Comparison of ENCODE assay signal across 10 cellular contexts in genomic region chr19:15293751-15294505, GRCh38. TPM values are rescaled to one million over a fixed set of nuclear protein-coding genes. Genes with fewer than 3 reads are reported as not detected.
A peak's percentile ranks its signal among the peaks of the same experiment; 100 is the strongest.
DNase-seq lines count a peak whose midpoint lies in the region; ATAC-seq and TF ChIP-seq lines count a peak whose summit lies in the region.
"Had no signal": no experiment of that assay in that cellular context is flagged by ENCODE, and none has a peak within 500 bp of the region (broad histone marks: within the 10 kb centered on the region; RNA-seq: fewer than 3 reads in every experiment).

No MANE protein-coding gene starts in this region.

- H3K4me1 Mint-ChIP-seq in T-helper 2 cell treated with Interferon-gamma antibody and Interleukin-4, amounts not matched to agents 5 μg/mL and 100 μg/mL, for 36 hours (ENCODE audit: low read depth) = peaks cover 78% of the 10 kb centered on the region
- peaks cover 89% of the 10 kb centered on the region for H3K4me1 Mint-ChIP-seq in WTC11

- peak overlapping the region; percentile 41 for H3K4me3 Mint-ChIP-seq in T-helper 2 cell treated with Interferon-gamma antibody and Interleukin-4, amounts not matched to agents 5 μg/mL and 100 μg/mL, for 36 hours
- H3K4me3 Mint-ChIP-seq in WTC11 = no peak overlapping the region

- no peaks in the 10 kb centered on the region for H3K27me3 Mint-ChIP-seq in T-helper 2 cell treated with Interferon-gamma antibody and Interleukin-4, amounts not matched to agents 5 μg/mL and 100 μg/mL, for 36 hours (ENCODE audit: low read depth)
- H3K27me3 Mint-ChIP-seq in WTC11 (ENCODE audit: low read depth) = no peaks in the 10 kb centered on the region

- no peaks in the 10 kb centered on the region for H3K9me3 Mint-ChIP-seq in T-helper 2 cell treated with Interferon-gamma antibody and Interleukin-4, amounts not matched to agents 5 μg/mL and 100 μg/mL, for 36 hours
- H3K9me3 Mint-ChIP-seq in WTC11 = no peaks in the 10 kb centered on the region

- peaks cover 100% of the 10 kb centered on the region for H4K20me1 ChIP-seq in smooth muscle cell (ENCODE audit: low read depth)

- peaks cover 100% of the 10 kb centered on the region for H3K79me2 ChIP-seq in smooth muscle cell (ENCODE audit: low read depth)

- CTCF ChIA-PET in WTC11 (lab: Charles Lee) = interaction anchor here (1.1 kb wide), 1 partner anchor 42 kb away, joined by 4 read pairs; no protein-coding TSS in a partner anchor

- peak overlapping the region; percentile 98 for H3K27ac ChIP-seq in smooth muscle cell (ENCODE audit: low read depth)

- POLR2A ChIA-PET in WTC11 (lab: Charles Lee) = interaction anchor here (0.7 to 2.2 kb wide), 2 partner anchors 85 to 958 kb away, joined by 5 to 6 read pairs; partner anchors contain the start of gene AKAP8

- no peak for DNase-seq in T-helper 2 cell treated with Interferon-gamma antibody and Interleukin-4, amounts not matched to agents 5 μg/mL and 100 μg/mL, for 36 hours (ENCODE audit: low spot score)
- no peak for DNase-seq in T-helper 2 cell
- no peak for DNase-seq in WTC11 (ENCODE audit: low spot score)
- DNase-seq in fibroblast of peridontal ligament (ENCODE audit: extremely low read depth) = peak; percentile 67
- DNase-seq in smooth muscle cell (lab: John Stamatoyannopoulos, UW; ENCODE audit: unreplicated experiment) = no peak
- DNase-seq in GM19238 (ENCODE audit: insufficient read length, low spot score) = no peak
- no peak for DNase-seq in GOT3 (lab: John Stamatoyannopoulos, UW)
- DNase-seq: 8988T, NCI-H526 treated with DMSO at 0.1 percent for 48 hours had no signal

- no peaks in the 10 kb centered on the region for H3K36me3 ChIP-seq in smooth muscle cell (ENCODE audit: low read depth)

- peaks cover 36% of the 10 kb centered on the region for H3F3A ChIP-seq in smooth muscle cell (ENCODE audit: low read depth)

- peak overlapping the region; percentile 52 for H3K27ac Mint-ChIP-seq in T-helper 2 cell treated with Interferon-gamma antibody and Interleukin-4, amounts not matched to agents 5 μg/mL and 100 μg/mL, for 36 hours
- peak overlapping the region; percentile 33 for H3K27ac Mint-ChIP-seq in WTC11

- ATAC-seq in WTC11 = no peak
- ATAC-seq in HG02678 (IDR thresholded peaks at IDR 0.05; ENCODE audit: unreplicated experiment) = no peak

- 37% methylated on average over 10 of the region's 10 CpGs for WGBS in smooth muscle cell (ENCODE audit: low lambda C conversion rate)

- peaks cover 15% of the 10 kb centered on the region for H3K36me3 Mint-ChIP-seq in T-helper 2 cell treated with Interferon-gamma antibody and Interleukin-4, amounts not matched to agents 5 μg/mL and 100 μg/mL, for 36 hours (ENCODE audit: low read depth)
- peaks cover 17% of the 10 kb centered on the region for H3K36me3 Mint-ChIP-seq in WTC11

- H3K9ac ChIP-seq in smooth muscle cell (ENCODE audit: low read depth) = no peak overlapping the region

- H3K27me3 ChIP-seq in smooth muscle cell (ENCODE audit: low read depth) = no peaks in the 10 kb centered on the region

- H3K4me1 ChIP-seq in smooth muscle cell (ENCODE audit: low read depth) = peaks cover 40% of the 10 kb centered on the region

- no peak overlapping the region for H3K4me3 ChIP-seq in smooth muscle cell

- TF ChIP-seq CTCF in WTC11 (IDR thresholded peaks at IDR 0.05) = no peak
- no peak for TF ChIP-seq CTCF in smooth muscle cell (IDR thresholded peaks at IDR 0.05; ENCODE audit: borderline replicate concordance, insufficient read depth, poor library complexity, severe bottlenecking)

- no peak overlapping the region for H2AFZ ChIP-seq in smooth muscle cell (ENCODE audit: low read depth)

- H3K4me2 ChIP-seq in smooth muscle cell = peak overlapping the region; percentile 62

- no peaks in the 10 kb centered on the region for H3K9me3 ChIP-seq in smooth muscle cell (replicated peaks; ENCODE audit: low read depth)

TF ChIP-seq in WTC11, 78 proteins besides CTCF, POLR2A, EP300 and RAD21:
- TF ChIP-seq CBFB (CRISPR knock-in tag; IDR thresholded peaks at IDR 0.05; ENCODE audit: low read depth) (no peak), HMGXB4 (CRISPR knock-in tag; IDR thresholded peaks at IDR 0.05) (no peak), ZNF532 (CRISPR knock-in tag; IDR thresholded peaks at IDR 0.05; ENCODE audit: borderline replicate concordance) (no peak), NFYB (CRISPR knock-in tag; conservative IDR thresholded peaks at IDR 0.05; ENCODE audit: low read depth) (no peak), NR1H2 (CRISPR knock-in tag; IDR thresholded peaks at IDR 0.05) (no peak), TEAD4 (CRISPR knock-in tag; IDR thresholded peaks at IDR 0.05) (no peak), TCF7 (CRISPR knock-in tag; IDR thresholded peaks at IDR 0.05; ENCODE audit: low read depth) (no peak), MYBL2 (CRISPR knock-in tag; IDR thresholded peaks at IDR 0.05) (no peak), CREB1 (CRISPR knock-in tag; IDR thresholded peaks at IDR 0.05) (no peak), TP53 (CRISPR knock-in tag; IDR thresholded peaks at IDR 0.05) (no peak), GRHL2 (CRISPR knock-in tag; IDR thresholded peaks at IDR 0.05; ENCODE audit: insufficient replicate concordance, severe bottlenecking) (no peak)
TF ChIP-seq in WTC11: peak in this region for 0.

RNA-seq across cellular contexts. Expression of gene BRD4, which starts 38.4 kb away (rescaled TPM):
- total RNA-seq in WTC11 (2021) = 127 to 130 TPM (median 128 TPM) in 3 replicates
- total RNA-seq in smooth muscle cell = 16.1 and 24.1 TPM in 2 replicates
- 102 and 105 TPM in 2 replicates for polyA plus RNA-seq in smooth muscle cell
